1 cellular context compared by ENCODE assay signal in the genomic region with DNA sequence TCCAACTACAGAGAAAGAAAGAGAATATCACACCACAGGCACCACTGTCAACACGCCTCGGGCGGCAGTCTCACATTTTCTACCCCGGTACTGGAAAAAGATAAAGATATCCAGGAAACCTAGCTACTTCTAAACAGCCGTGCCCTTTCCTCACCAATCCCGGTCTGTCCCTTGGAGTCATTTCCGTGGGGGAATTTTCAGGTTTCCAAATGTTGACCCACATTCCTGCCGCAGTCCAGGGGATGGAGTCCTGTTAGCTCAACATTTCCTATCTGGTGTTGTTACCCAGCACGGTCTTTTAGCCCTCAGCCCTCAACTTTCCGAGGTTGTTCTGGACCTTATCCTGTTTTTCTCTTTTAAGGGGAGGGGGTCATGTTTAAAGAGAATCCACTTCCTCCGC.
TF ChIP-seq lines count a peak whose summit lies in the region.

No MANE protein-coding gene starts in this region.

TF ChIP-seq in GM12878, 131 proteins besides CTCF, POLR2A, EP300 and RAD21 (continued from another document):
- TF ChIP-seq, protein P1, sequence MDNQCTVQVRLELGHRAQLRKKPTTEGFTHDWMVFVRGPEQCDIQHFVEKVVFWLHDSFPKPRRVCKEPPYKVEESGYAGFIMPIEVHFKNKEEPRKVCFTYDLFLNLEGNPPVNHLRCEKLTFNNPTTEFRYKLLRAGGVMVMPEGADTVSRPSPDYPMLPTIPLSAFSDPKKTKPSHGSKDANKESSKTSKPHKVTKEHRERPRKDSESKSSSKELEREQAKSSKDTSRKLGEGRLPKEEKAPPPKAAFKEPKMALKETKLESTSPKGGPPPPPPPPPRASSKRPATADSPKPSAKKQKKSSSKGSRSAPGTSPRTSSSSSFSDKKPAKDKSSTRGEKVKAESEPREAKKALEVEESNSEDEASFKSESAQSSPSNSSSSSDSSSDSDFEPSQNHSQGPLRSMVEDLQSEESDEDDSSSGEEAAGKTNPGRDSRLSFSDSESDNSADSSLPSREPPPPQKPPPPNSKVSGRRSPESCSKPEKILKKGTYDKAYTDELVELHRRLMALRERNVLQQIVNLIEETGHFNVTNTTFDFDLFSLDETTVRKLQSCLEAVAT (IDR thresholded peaks at IDR 0.05), result 0 out of 2 replicates have a peak, but pooled peaks have one; percentile 7
